8 cellular contexts compared by ENCODE assay signal in genomic region chr10:34526758-34527730, GRCh38.
A peak's percentile ranks its signal among the peaks of the same experiment; 100 is the strongest.
DNase-seq lines count a peak whose midpoint lies in the region; ATAC-seq, FAIRE-seq and TF ChIP-seq lines count a peak whose summit lies in the region.

No MANE protein-coding gene starts in this region.

- ATAC-seq in heart right ventricle, result peak; percentile 35 to 78 (median 68)
- ATAC-seq in stimulated activated memory B cell treated with anti-CD40 and anti-IgM and Interleukin-4, amounts not matched to agents 10 μg/mL and 1 μg/mL and 100 μg/mL, for 72 hours, result no peak
- no peak for ATAC-seq in GM18907 (IDR thresholded peaks at IDR 0.05; ENCODE audit: unreplicated experiment)

- H3K27me3 ChIP-seq in heart right ventricle, result no peaks in the 10 kb centered on the region

- peak overlapping the region in 9 of 10 donors; percentile 27 to 76 (median 57) for H3K27ac ChIP-seq in heart right ventricle

- peaks cover 3% of the 10 kb centered on the region for H3K9me3 Mint-ChIP-seq in stimulated activated memory B cell treated with anti-CD40 and anti-IgM and Interleukin-4, amounts not matched to agents 10 μg/mL and 1 μg/mL and 100 μg/mL, for 72 hours
- no peaks in the 10 kb centered on the region for H3K9me3 Mint-ChIP-seq in activated CD4-positive, alpha-beta T cell treated with anti-CD3 and anti-CD28 coated beads, Interleukin-2, amount 10 ng/mL, durations not matched to agents 24 days and 14 days

- no peak overlapping the region for H3K4me3 ChIP-seq in heart right ventricle
- no peak overlapping the region for H3K4me3 ChIP-seq in skeletal muscle cell (ENCODE audit: low read depth, low read length)

- intact Hi-C loops in heart right ventricle (cut with DNase I), result loop anchor here in 5 of 10 donors (2.0 to 10.0 kb wide), 4 partner anchors 108 to 1192 kb away; partner anchors contain the start of gene NRP1 (in 1 of the 5)
- intact Hi-C loops in activated CD4-positive, alpha-beta T cell treated with anti-CD3 and anti-CD28 coated beads, Interleukin-2, amount 10 ng/mL, durations not matched to agents 24 days and 14 days (cut with micrococcal nuclease), result no loop called here

- H3K4me1 Mint-ChIP-seq in stimulated activated memory B cell treated with anti-CD40 and anti-IgM and Interleukin-4, amounts not matched to agents 10 μg/mL and 1 μg/mL and 100 μg/mL, for 72 hours, result no peaks in the 10 kb centered on the region
- no peaks in the 10 kb centered on the region for H3K4me1 Mint-ChIP-seq in activated CD4-positive, alpha-beta T cell treated with anti-CD3 and anti-CD28 coated beads, Interleukin-2, amount 10 ng/mL, durations not matched to agents 24 days and 14 days

- H3K9me3 ChIP-seq in heart right ventricle, result peaks cover 0 to 12% (median 0%) of the 10 kb centered on the region in 11 donors

- FAIRE-seq in H54 (lab: Jason Lieb, UNC), result peak; percentile 88

- TF ChIP-seq CTCF in heart right ventricle (IDR thresholded peaks at IDR 0.05), result peak in 2 of 9 donors; percentile 12 to 17

- 43 to 59% methylated on average over 7 of the region's 7 CpGs for WGBS in heart right ventricle, 2 donors

- H3K36me3 ChIP-seq in heart right ventricle, result no peaks in the 10 kb centered on the region

- H3K4me3 Mint-ChIP-seq in stimulated activated memory B cell treated with anti-CD40 and anti-IgM and Interleukin-4, amounts not matched to agents 10 μg/mL and 1 μg/mL and 100 μg/mL, for 72 hours, result no peak overlapping the region
- H3K4me3 Mint-ChIP-seq in activated CD4-positive, alpha-beta T cell treated with anti-CD3 and anti-CD28 coated beads, Interleukin-2, amount 10 ng/mL, durations not matched to agents 24 days and 14 days, result no peak overlapping the region

- DNase-seq in H54 (ENCODE audit: insufficient read length, low spot score) (no peak), SW 1271 (lab: John Stamatoyannopoulos, UW) (peak; percentile 75 to 89), heart right ventricle (peak in 1 of 2 donors; percentile 23), skeletal muscle cell (ENCODE audit: low read depth) (peak; percentile 91), C1 segment of cervical spinal cord (lab: John Stamatoyannopoulos, UW) (no peak)
- DNase-seq in activated CD4-positive, alpha-beta T cell treated with anti-CD3 and anti-CD28 coated beads, Interleukin-2, amount 10 ng/mL, durations not matched to agents 24 days and 14 days, result no peak

- no peak overlapping the region for H3K27ac Mint-ChIP-seq in stimulated activated memory B cell treated with anti-CD40 and anti-IgM and Interleukin-4, amounts not matched to agents 10 μg/mL and 1 μg/mL and 100 μg/mL, for 72 hours
- no peak overlapping the region for H3K27ac Mint-ChIP-seq in activated CD4-positive, alpha-beta T cell treated with anti-CD3 and anti-CD28 coated beads, Interleukin-2, amount 10 ng/mL, durations not matched to agents 24 days and 14 days

- H3K36me3 Mint-ChIP-seq in stimulated activated memory B cell treated with anti-CD40 and anti-IgM and Interleukin-4, amounts not matched to agents 10 μg/mL and 1 μg/mL and 100 μg/mL, for 72 hours, result no peaks in the 10 kb centered on the region
- no peaks in the 10 kb centered on the region for H3K36me3 Mint-ChIP-seq in activated CD4-positive, alpha-beta T cell treated with anti-CD3 and anti-CD28 coated beads, Interleukin-2, amount 10 ng/mL, durations not matched to agents 24 days and 14 days (ENCODE audit: low read depth)

- TF ChIP-seq POLR2A in H54 (IDR thresholded peaks at IDR 0.05; ENCODE audit: low read depth, low read length), result no peak

- H3K4me1 ChIP-seq in heart right ventricle, result peaks cover 0 to 36% (median 25%) of the 10 kb centered on the region in 9 donors

- no peaks in the 10 kb centered on the region for H3K27me3 Mint-ChIP-seq in stimulated activated memory B cell treated with anti-CD40 and anti-IgM and Interleukin-4, amounts not matched to agents 10 μg/mL and 1 μg/mL and 100 μg/mL, for 72 hours
- H3K27me3 Mint-ChIP-seq in activated CD4-positive, alpha-beta T cell treated with anti-CD3 and anti-CD28 coated beads, Interleukin-2, amount 10 ng/mL, durations not matched to agents 24 days and 14 days, result peaks cover 6% of the 10 kb centered on the region

Comparison
In these comparisons a context has a peak if more than half of its experiments do, and no peak if none do; other contexts are left out.
1. DNase-seq: peak in SW 1271 (2 of 2) and skeletal muscle cell (single experiment); none in H54 (single experiment), C1 segment of cervical spinal cord (0 of 14) and activated CD4-positive, alpha-beta T cell treated with anti-CD3 and anti-CD28 coated beads, Interleukin-2, amount 10 ng/mL, durations not matched to agents 24 days and 14 days (single experiment).
2. ATAC-seq: peak in heart right ventricle (8 of 8); none in stimulated activated memory B cell treated with anti-CD40 and anti-IgM and Interleukin-4, amounts not matched to agents 10 μg/mL and 1 μg/mL and 100 μg/mL, for 72 hours (single experiment) and GM18907 (single experiment).